In the genomic region with DNA sequence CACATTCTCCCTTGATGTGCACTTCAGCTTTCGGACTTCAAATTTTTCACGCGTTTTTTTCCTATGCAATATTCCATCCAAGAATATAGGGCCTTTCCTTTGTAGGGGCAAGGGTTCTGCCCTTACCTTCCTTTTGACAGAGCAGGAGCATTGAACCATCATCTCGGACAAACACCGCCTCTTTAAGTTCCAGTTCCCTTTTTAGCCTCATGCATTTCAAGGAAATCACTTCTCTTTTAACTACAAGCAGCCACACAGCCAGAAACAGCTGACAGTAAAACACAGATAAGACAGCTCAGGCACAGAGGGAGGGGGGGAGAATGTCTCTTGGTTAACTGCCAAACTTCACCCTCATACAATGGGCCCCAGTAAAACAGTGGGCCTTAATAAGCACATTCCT, we compare ENCODE assay signal across 16 cellular contexts.
"Had no signal": no experiment of that assay in that cellular context is flagged by ENCODE, and none has a peak within 500 bp of the region (broad histone marks: within the 10 kb centered on the region; RNA-seq: fewer than 3 reads in every experiment).

No MANE protein-coding gene starts in this region.

- H3K27me3 ChIP-seq: colonic mucosa, foreskin keratinocyte, right atrium auricular region, thyroid gland had no signal

- H3K4me1 ChIP-seq: colonic mucosa, foreskin keratinocyte, right atrium auricular region, thyroid gland had no signal

- H3K36me3 ChIP-seq: colonic mucosa, right atrium auricular region, thyroid gland had no signal

- ATAC-seq: activated T-helper 17 cell treated with anti-CD3 and anti-CD28 coated beads, Interleukin-2, amount 50 U/mL, for 72 hours; foreskin keratinocyte; left colon had no signal

- H3K4me3 ChIP-seq: colonic mucosa, right atrium auricular region, skin epidermis, thyroid gland had no signal

- H3K27ac ChIP-seq: colonic mucosa, foreskin keratinocyte, right atrium auricular region, skin epidermis, thyroid gland had no signal

- DNase-seq: activated B cell treated with CpG ODN at 0.5 μM for 24 hours; activated CD4-positive, alpha-beta T cell treated with anti-CD3 and anti-CD28 coated beads, Interleukin-2, amount 10 ng/mL, durations not matched to agents 24 days and 14 days; activated CD8-positive, alpha-beta memory T cell treated with anti-CD3 and anti-CD28 coated beads for 24 hours; activated naive CD4-positive, alpha-beta T cell treated with anti-CD3 and anti-CD28 coated beads for 36 hours; activated T-cell treated with anti-CD3 and anti-CD28 coated beads for 4 hours; colonic mucosa; foreskin keratinocyte; head of caudate nucleus; left colon; naive B cell; posterior cingulate gyrus; T-helper 9 cell; thyroid gland had no signal

- H3K9me3 ChIP-seq: colonic mucosa, right atrium auricular region, thyroid gland had no signal
